7 cellular contexts compared by ENCODE assay signal in the genomic region with DNA sequence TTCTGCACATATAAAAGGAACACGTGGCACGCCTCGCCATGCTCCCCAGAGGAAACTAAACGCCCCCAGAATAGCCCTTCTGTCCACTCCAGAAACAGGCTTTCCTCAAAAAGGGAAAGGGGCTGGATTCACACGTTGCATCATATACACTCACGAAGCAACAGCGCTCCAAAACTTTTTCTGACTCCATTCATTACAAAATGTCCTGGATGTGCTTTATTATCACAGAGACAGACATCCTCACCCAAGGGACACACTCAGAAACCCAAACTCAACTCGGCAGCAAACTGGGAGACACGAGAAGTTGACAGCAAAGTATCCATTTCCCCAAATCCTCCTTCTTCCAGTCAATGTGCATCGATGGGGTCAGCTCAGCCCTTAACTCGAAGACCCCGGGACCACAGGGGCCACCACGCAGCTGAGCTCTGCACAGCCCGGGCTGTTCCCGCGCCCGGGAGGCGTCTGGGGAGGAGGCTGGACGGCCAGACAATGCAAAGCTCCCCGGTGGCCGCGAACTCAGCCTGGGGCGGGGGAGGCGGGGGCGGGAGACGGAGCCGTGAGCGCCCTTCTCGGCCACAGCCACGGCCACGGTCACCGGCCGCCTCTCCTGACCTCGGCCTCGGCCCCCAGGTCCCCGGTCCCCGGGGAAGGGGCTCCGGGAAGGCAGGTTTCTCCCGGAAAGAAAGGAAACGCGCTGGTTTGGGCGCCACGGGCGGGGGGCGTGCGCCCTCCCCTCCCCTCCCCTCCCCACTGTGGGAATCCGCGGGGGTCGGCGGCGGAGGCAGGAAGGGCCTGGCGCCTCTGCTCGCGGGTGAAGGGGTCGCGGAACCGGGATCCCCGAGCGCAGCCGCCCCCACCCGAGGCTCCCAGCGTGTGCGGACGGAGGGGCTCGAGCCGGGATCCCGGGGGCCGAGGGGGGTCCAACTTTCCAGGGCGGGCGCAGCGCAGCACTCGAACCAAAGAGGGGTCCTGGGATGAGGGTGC. TPM values are rescaled to one million over a fixed set of nuclear protein-coding genes. Genes with fewer than 3 reads are reported as not detected.
DNase-seq lines count a peak whose midpoint lies in the region; ATAC-seq and TF ChIP-seq lines count a peak whose summit lies in the region.

No MANE protein-coding gene starts in this region.

- peaks cover 27% of the 10 kb centered on the region for H3K4me1 Mint-ChIP-seq in glutamatergic neuron (ENCODE audit: low read depth, unreplicated experiment)

- H3K27ac Mint-ChIP-seq in glutamatergic neuron (ENCODE audit: unreplicated experiment): peak overlapping the region; percentile 92

- H3K36me3 ChIP-seq in HEK293 (ENCODE audit: control insufficient read depth in 2 of 2, insufficient read depth in 1 of 2, low read length in 2 of 2): no peaks in the 10 kb centered on the region

- no peaks in the 10 kb centered on the region for H3K9me3 ChIP-seq in HEK293 (ENCODE audit: control insufficient read depth, insufficient read depth, low read depth, low read length)

- ATAC-seq in sciatic nerve: no peak
- no peak for ATAC-seq in GM21717 (IDR thresholded peaks at IDR 0.05; ENCODE audit: unreplicated experiment)

- TF ChIP-seq CTCF in HEK293 (tag by site-specific recombination; IDR thresholded peaks at IDR 0.05) (no peak), VCaP (conservative IDR thresholded peaks at IDR 0.05) (no peak), glutamatergic neuron (IDR thresholded peaks at IDR 0.05; ENCODE audit: partially characterized antibody, unreplicated experiment) (peak; percentile 18)

- peaks cover 9% of the 10 kb centered on the region; the same call in 1 of the 2 replicates for H3K4me1 ChIP-seq in HEK293 (ENCODE audit: control insufficient read depth, insufficient read depth, low read length)

- intact Hi-C loops in sciatic nerve (cut with DNase I): no loop called here

- H3K27me3 Mint-ChIP-seq in glutamatergic neuron (ENCODE audit: unreplicated experiment): peaks cover 4% of the 10 kb centered on the region

- peak overlapping the region; percentile 94 for H3K4me3 Mint-ChIP-seq in glutamatergic neuron (ENCODE audit: unreplicated experiment)

- DNase-seq in glutamatergic neuron (peak; percentile 81), sciatic nerve (ENCODE audit: low spot score) (peak; percentile 65), NCI-H2107 (lab: John Stamatoyannopoulos, UW) (no peak), GDM1 (lab: John Stamatoyannopoulos, UW) (no peak)

- peak overlapping the region; percentile 85 for H3K4me3 ChIP-seq in HEK293 (ENCODE audit: low read depth, low read length)

- H3K36me3 Mint-ChIP-seq in glutamatergic neuron (ENCODE audit: unreplicated experiment): no peaks in the 10 kb centered on the region

- POLR2A ChIA-PET in HEK293 (lab: Yijun Ruan, JAX): interaction anchor here (0.5 to 3.4 kb wide), 15 partner anchors 8 to 265 kb away, joined by 3 to 28 read pairs (median 6); partner anchors contain the start of genes GLOD4, MRM3, TIMM22 and VPS53

- H3K9me3 Mint-ChIP-seq in glutamatergic neuron (ENCODE audit: unreplicated experiment): peaks cover 14% of the 10 kb centered on the region

- CTCF ChIA-PET in HEK293 (lab: Yijun Ruan, JAX): interaction anchor here (0.7 to 5.2 kb wide), 6 partner anchors 12 to 226 kb away, joined by 3 to 173 read pairs (median 3); partner anchors contain the start of gene GEMIN4

- H3K27ac ChIP-seq in HEK293 (ENCODE audit: extremely low read depth, low read depth, low read length) (peak overlapping the region; percentile 71; the same call in 1 of the 2 replicates), VCaP (peak overlapping the region; percentile 65; the same call in 1 of the 2 replicates)

TF ChIP-seq in HEK293, 187 proteins besides CTCF, POLR2A, EP300 and RAD21 (continues in another document):
- TF ChIP-seq SCRT2 (tag by site-specific recombination; IDR thresholded peaks at IDR 0.05) (peak; percentile 60; the same call in 1 of the 2 replicates), ZNF169 (tag by site-specific recombination; IDR thresholded peaks at IDR 0.05) (no peak), ZNF133 (tag by site-specific recombination; IDR thresholded peaks at IDR 0.05) (no peak), ZNF768 (tag by site-specific recombination; IDR thresholded peaks at IDR 0.05) (no peak), ZNF704 (tag by site-specific recombination; IDR thresholded peaks at IDR 0.05) (no peak), ZNF843 (tag by site-specific recombination; IDR thresholded peaks at IDR 0.05) (no peak), ZBTB11 (tag by site-specific recombination; conservative IDR thresholded peaks at IDR 0.05; ENCODE audit: low read depth) (no peak), ZNF423 (tag by site-specific recombination; IDR thresholded peaks at IDR 0.05) (peak; percentile 33; the same call in 1 of the 2 replicates), ZNF24 (tag by site-specific recombination; IDR thresholded peaks at IDR 0.05) (no peak), ZNF341 (tag by site-specific recombination; IDR thresholded peaks at IDR 0.05; ENCODE audit: low read depth) (peak; percentile 94), ZNF366 (tag by site-specific recombination; conservative IDR thresholded peaks at IDR 0.05) (no peak), ZNF776 (tag by site-specific recombination; IDR thresholded peaks at IDR 0.05; ENCODE audit: borderline replicate concordance) (no peak), YY2 (tag by site-specific recombination; IDR thresholded peaks at IDR 0.05) (no peak), YY1 (tag by site-specific recombination; IDR thresholded peaks at IDR 0.05) (no peak), ZSCAN16 (tag by site-specific recombination; IDR thresholded peaks at IDR 0.05) (no peak), ZNF292 (tag by site-specific recombination; IDR thresholded peaks at IDR 0.05; ENCODE audit: borderline replicate concordance, low read depth) (no peak), INSM2 (tag by site-specific recombination; IDR thresholded peaks at IDR 0.05) (no peak)
- TF ChIP-seq, protein P1, sequence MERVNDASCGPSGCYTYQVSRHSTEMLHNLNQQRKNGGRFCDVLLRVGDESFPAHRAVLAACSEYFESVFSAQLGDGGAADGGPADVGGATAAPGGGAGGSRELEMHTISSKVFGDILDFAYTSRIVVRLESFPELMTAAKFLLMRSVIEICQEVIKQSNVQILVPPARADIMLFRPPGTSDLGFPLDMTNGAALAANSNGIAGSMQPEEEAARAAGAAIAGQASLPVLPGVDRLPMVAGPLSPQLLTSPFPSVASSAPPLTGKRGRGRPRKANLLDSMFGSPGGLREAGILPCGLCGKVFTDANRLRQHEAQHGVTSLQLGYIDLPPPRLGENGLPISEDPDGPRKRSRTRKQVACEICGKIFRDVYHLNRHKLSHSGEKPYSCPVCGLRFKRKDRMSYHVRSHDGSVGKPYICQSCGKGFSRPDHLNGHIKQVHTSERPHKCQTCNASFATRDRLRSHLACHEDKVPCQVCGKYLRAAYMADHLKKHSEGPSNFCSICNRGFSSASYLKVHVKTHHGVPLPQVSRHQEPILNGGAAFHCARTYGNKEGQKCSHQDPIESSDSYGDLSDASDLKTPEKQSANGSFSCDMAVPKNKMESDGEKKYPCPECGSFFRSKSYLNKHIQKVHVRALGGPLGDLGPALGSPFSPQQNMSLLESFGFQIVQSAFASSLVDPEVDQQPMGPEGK (tag by site-specific recombination; IDR thresholded peaks at IDR 0.05): peak; percentile 93

RNA-seq across cellular contexts. Expression of gene NXN, which starts 1.2 kb away (rescaled TPM):
- total RNA-seq in glutamatergic neuron (ENCODE audit: unreplicated experiment) (177 TPM), sciatic nerve (44.3 TPM)

RNA-seq across cellular contexts. Expression of gene TIMM22, which starts 18.5 kb away (rescaled TPM):
- total RNA-seq in glutamatergic neuron (ENCODE audit: unreplicated experiment): 22.0 TPM
- total RNA-seq in sciatic nerve: 9.3 TPM

Comparison
In these comparisons a context has a peak if more than half of its experiments do, and no peak if none do; other contexts are left out.
1. DNase-seq: peak in glutamatergic neuron (single experiment) and sciatic nerve (single experiment); none in NCI-H2107 (single experiment) and GDM1 (single experiment).